18 cellular contexts compared by ENCODE assay signal in genomic region chr2:112661656-112662305, GRCh38. TPM values are rescaled to one million over a fixed set of nuclear protein-coding genes. Genes with fewer than 3 reads are reported as not detected.
DNase-seq lines count a peak whose midpoint lies in the region; ATAC-seq, FAIRE-seq and TF ChIP-seq lines count a peak whose summit lies in the region.
"Had no signal": no experiment of that assay in that cellular context is flagged by ENCODE, and none has a peak within 500 bp of the region (broad histone marks: within the 10 kb centered on the region; RNA-seq: fewer than 3 reads in every experiment).

No MANE protein-coding gene starts in this region.

- DNase-seq in DMS79 treated with DMSO at 0.1 percent for 48 hours (lab: John Stamatoyannopoulos, UW) (peak; percentile 93), NCI-H146 (lab: John Stamatoyannopoulos, UW) (peak; percentile 36), breast epithelium (ENCODE audit: low spot score in 2 of 2) (no peak), HepG2 (ENCODE audit: low spot score) (no peak), Kasumi-1 (lab: John Stamatoyannopoulos, UW) (no peak), NOMO-1 (lab: John Stamatoyannopoulos, UW; ENCODE audit: unreplicated experiment in 2 of 2) (no peak)
- DNase-seq in stimulated activated naive CD8-positive, alpha-beta T cell treated with anti-CD3 and anti-CD28 coated beads, Interleukin-15, Interleukin-2, amounts not matched to agents 100 U/mL and 50 U/mL, for 24 hours, result no peak
- DNase-seq: activated CD4-positive, alpha-beta T cell treated with anti-CD3 and anti-CD28 coated beads for 1 hour; cerebellar nuclear complex; islet precursor cell; Karpas-422; NCI-H187; NCI-H82; sigmoid colon; stimulated activated CD4-positive, alpha-beta T cell treated with anti-CD3 and anti-CD28 coated beads, Interleukin-4, amount 100 ng/mL, for 24 hours had no signal

- H3K36me3 ChIP-seq in breast epithelium (peaks cover 4% of the 10 kb centered on the region), HepG2 (replicated peaks in 1 of 2; ENCODE audit: control insufficient read depth in 1 of 2, insufficient read depth in 2 of 2, low read length in 2 of 2) (peaks cover 24 to 69% of the 10 kb centered on the region in 2 experiments)

- no peak overlapping the region for H2AFZ ChIP-seq in HepG2 (ENCODE audit: low read length)

- H3K27ac ChIP-seq in breast epithelium (peak overlapping the region; percentile 9 to 74), HepG2 (ENCODE audit: extremely low read length, insufficient read depth, low read length) (no peak overlapping the region)
- H3K27ac ChIP-seq: sigmoid colon had no signal

- no peak overlapping the region for H3K4me2 ChIP-seq in HepG2 (ENCODE audit: low read depth, low read length)

- 98% methylated on average over 8 of the region's 8 CpGs for WGBS in HepG2 (ENCODE audit: low lambda C conversion rate)

- BruUV-seq in HepG2 (replicated peaks; lab: Mats Ljungman, UMichigan), result no TSS peak

- no peak for TF ChIP-seq EP300 in HepG2 (IDR thresholded peaks at IDR 0.05; ENCODE audit: low read depth in 2 of 2, low read length in 2 of 2)
- TF ChIP-seq EP300 in HepG2 (CRISPR knock-in tag; IDR thresholded peaks at IDR 0.05; ENCODE audit: borderline replicate concordance), result no peak

- intact Hi-C loops in breast epithelium (cut with DNase I; ENCODE audit: low total_unique reads) (no loop called here), HepG2 (cut with micrococcal nuclease; ENCODE audit: unreplicated experiment) (no loop called here)

- CTCF ChIA-PET in HepG2 (lab: Yijun Ruan, JAX; ENCODE audit: low intra/inter-chr PET ratio, low total read pairs), result no interaction called here

- in situ Hi-C loops in HepG2 (cut with HindIII; ENCODE audit: extremely low pct_ligation_motif_present, low pct_unique_long_range_greater_than_20kb), result no loop called here

- no peak overlapping the region for H3K4me3 ChIP-seq in breast epithelium
- H3K4me3 ChIP-seq in HepG2 (replicated peaks in 1 of 3; ENCODE audit: insufficient read depth in 1 of 3, low read depth in 2 of 3, low read length in 3 of 3), result no peak overlapping the region
- H3K4me3 ChIP-seq: sigmoid colon had no signal

- TF ChIP-seq RAD21 in HepG2 (CRISPR knock-in tag; IDR thresholded peaks at IDR 0.05), result no peak

- FAIRE-seq in HepG2 (lab: Jason Lieb, UNC), result no peak

- POLR2A ChIA-PET in HepG2 (lab: Yijun Ruan, JAX), result no interaction called here

- H3K9ac ChIP-seq in HepG2 (ENCODE audit: insufficient read depth, low read depth, low read length), result no peak overlapping the region

- H4K20me1 ChIP-seq in HepG2 (ENCODE audit: insufficient read depth, low read length), result no peaks in the 10 kb centered on the region

- TF ChIP-seq CTCF in breast epithelium (IDR thresholded peaks at IDR 0.05) (no peak), HepG2 (CRISPR knock-in tag; IDR thresholded peaks at IDR 0.05) (no peak)

- H3K4me1 ChIP-seq in breast epithelium (no peaks in the 10 kb centered on the region), HepG2 (ENCODE audit: insufficient read depth, low read length) (peaks cover 22% of the 10 kb centered on the region)
- H3K4me1 ChIP-seq: sigmoid colon had no signal

- peaks cover 2% of the 10 kb centered on the region for H3K79me2 ChIP-seq in HepG2 (ENCODE audit: insufficient read depth, low read length)

- ATAC-seq in HepG2, result no peak
- ATAC-seq in stimulated activated naive CD8-positive, alpha-beta T cell treated with anti-CD3 and anti-CD28 coated beads, Interleukin-15, Interleukin-2, amounts not matched to agents 100 U/mL and 50 U/mL, for 24 hours, result no peak
- ATAC-seq in HG02588 (IDR thresholded peaks at IDR 0.05; ENCODE audit: unreplicated experiment), result no peak

- no peaks in the 10 kb centered on the region for H3K27me3 ChIP-seq in breast epithelium
- H3K27me3 ChIP-seq in HepG2 (ENCODE audit: control insufficient read depth in 1 of 2, insufficient read depth in 2 of 2, low read length in 2 of 2), result no peaks in the 10 kb centered on the region
- H3K27me3 ChIP-seq: sigmoid colon had no signal

- H3K9me3 ChIP-seq in breast epithelium (no peaks in the 10 kb centered on the region), HepG2 (ENCODE audit: low read length) (no peaks in the 10 kb centered on the region)
- H3K9me3 ChIP-seq: sigmoid colon had no signal

- no peak for TF ChIP-seq POLR2A in breast epithelium (IDR thresholded peaks at IDR 0.05)
- TF ChIP-seq POLR2A in HepG2 (IDR thresholded peaks at IDR 0.05; ENCODE audit: insufficient read depth in 1 of 2, low read depth in 2 of 2, low read length in 2 of 2), result no peak

TF ChIP-seq in HepG2, 621 proteins besides CTCF, POLR2A, EP300 and RAD21 (continues in another document):
- no peak for TF ChIP-seq RFX1 (IDR thresholded peaks at IDR 0.05)

RNA-seq across cellular contexts. Expression of gene SLC20A1, which starts 16.0 kb away (rescaled TPM):
- total RNA-seq in breast epithelium (10 to 100 TPM; 26.1 to 46.8 (median 42.6) TPM), HepG2 (2016; rRNA removed; fragmentation: Illumina TruSeq; extraction: Trizol) (60.1 and 85.9 TPM in 2 replicates)
- 12.7 and 13.6 TPM in 2 replicates for total RNA-seq in HepG2 (2016; cell fraction: cytosol; rRNA removed; fragmentation: Illumina TruSeq; extraction: Trizol; ENCODE audit: low read depth)
- 58.0 and 89.3 TPM in 2 replicates for total RNA-seq in HepG2 (2016; cell fraction: insoluble cytoplasmic fraction; rRNA removed; fragmentation: Illumina TruSeq; extraction: Trizol)
- 41.9 and 44.0 TPM in 2 replicates for total RNA-seq in HepG2 (2016; cell fraction: membrane; rRNA removed; fragmentation: Illumina TruSeq; extraction: Trizol)
- total RNA-seq in HepG2 (2016; cell fraction: nucleus; rRNA removed; fragmentation: Illumina TruSeq; extraction: Trizol), result 130 and 144 TPM in 2 replicates
- 54.0 and 70.6 TPM in 2 replicates for polyA plus RNA-seq in HepG2 (2011; rRNA removed)
- polyA plus RNA-seq in HepG2 (2011; cell fraction: cytosol; rRNA removed), result 47.5 and 83.7 TPM in 2 replicates
- 80.6 and 124 TPM in 2 replicates for polyA plus RNA-seq in HepG2 (2011; cell fraction: nucleus; rRNA removed)
- 121 and 142 TPM in 2 replicates for polyA plus RNA-seq in HepG2 (2012)
- polyA plus RNA-seq in HepG2 (2016; cell fraction: cytosol; fragmentation: Illumina TruSeq; extraction: Trizol; ENCODE audit: low read depth), result 7.3 and 8.2 TPM in 2 replicates
- polyA plus RNA-seq in HepG2 (2016; cell fraction: insoluble cytoplasmic fraction; fragmentation: Illumina TruSeq; extraction: Trizol; ENCODE audit: low read depth), result 42.8 and 44.4 TPM in 2 replicates
- polyA plus RNA-seq in HepG2 (2016; cell fraction: membrane; fragmentation: Illumina TruSeq; extraction: Trizol; ENCODE audit: low read depth), result 21.0 and 21.5 TPM in 2 replicates
- polyA plus RNA-seq in HepG2 (2016; cell fraction: nucleus; fragmentation: Illumina TruSeq; extraction: Trizol; ENCODE audit: insufficient read depth, low read depth), result 155 and 157 TPM in 2 replicates
- 36.0 and 75.9 TPM in 2 replicates for polyA minus RNA-seq in HepG2 (2011; rRNA and poly(A)+ RNA removed; ENCODE audit: low replicate concordance)
- polyA minus RNA-seq in HepG2 (2011; cell fraction: cytosol; rRNA and poly(A)+ RNA removed), result 63.7 and 90.7 TPM in 2 replicates
- 154 and 209 TPM in 2 replicates for polyA minus RNA-seq in HepG2 (2011; cell fraction: nucleus; rRNA and poly(A)+ RNA removed)

RNA-seq across cellular contexts. Expression of gene NT5DC4, which starts 59.0 kb away (rescaled TPM):
- not detected for total RNA-seq in breast epithelium
- 2.4 and 4.2 TPM in 2 replicates for total RNA-seq in HepG2 (2016; rRNA removed; fragmentation: Illumina TruSeq; extraction: Trizol)
- total RNA-seq in HepG2 (2016; cell fraction: cytosol; rRNA removed; fragmentation: Illumina TruSeq; extraction: Trizol; ENCODE audit: low read depth), result 0.30 and 0.35 TPM in 2 replicates
- 0.24 and 3.4 TPM in 2 replicates for total RNA-seq in HepG2 (2016; cell fraction: insoluble cytoplasmic fraction; rRNA removed; fragmentation: Illumina TruSeq; extraction: Trizol)
- total RNA-seq in HepG2 (2016; cell fraction: membrane; rRNA removed; fragmentation: Illumina TruSeq; extraction: Trizol), result 2.8 and 6.4 TPM in 2 replicates
- 2.9 and 7.5 TPM in 2 replicates for total RNA-seq in HepG2 (2016; cell fraction: nucleus; rRNA removed; fragmentation: Illumina TruSeq; extraction: Trizol)
- 0.04 and 0.07 TPM in 2 replicates for polyA plus RNA-seq in HepG2 (2011; rRNA removed)
- polyA plus RNA-seq in HepG2 (2011; cell fraction: cytosol; rRNA removed), result not detected in 2 replicates
- polyA plus RNA-seq in HepG2 (2011; cell fraction: nucleus; rRNA removed), result 0.14 TPM in 2 replicates
- 0.30 TPM in 1 of 2 replicates, not detected in the other for polyA plus RNA-seq in HepG2 (2012)
- polyA plus RNA-seq in HepG2 (2016; cell fraction: cytosol; fragmentation: Illumina TruSeq; extraction: Trizol; ENCODE audit: low read depth), result 0.94 and 5.4 TPM in 2 replicates
- 0.35 and 2.3 TPM in 2 replicates for polyA plus RNA-seq in HepG2 (2016; cell fraction: insoluble cytoplasmic fraction; fragmentation: Illumina TruSeq; extraction: Trizol; ENCODE audit: low read depth)
- polyA plus RNA-seq in HepG2 (2016; cell fraction: membrane; fragmentation: Illumina TruSeq; extraction: Trizol; ENCODE audit: low read depth), result 0.14 and 0.24 TPM in 2 replicates
- polyA plus RNA-seq in HepG2 (2016; cell fraction: nucleus; fragmentation: Illumina TruSeq; extraction: Trizol; ENCODE audit: insufficient read depth, low read depth), result 0.69 and 1.0 TPM in 2 replicates
- polyA minus RNA-seq in HepG2 (2011; rRNA and poly(A)+ RNA removed; ENCODE audit: low replicate concordance), result not detected in 2 replicates
- polyA minus RNA-seq in HepG2 (2011; cell fraction: cytosol; rRNA and poly(A)+ RNA removed), result not detected in 2 replicates
- polyA minus RNA-seq in HepG2 (2011; cell fraction: nucleus; rRNA and poly(A)+ RNA removed), result 1.7 TPM in 1 of 2 replicates, not detected in the other
- total RNA-seq: mesothelial cell of epicardium, sigmoid colon had no signal
- polyA plus RNA-seq: CD14-positive monocyte had no signal

Comparison
In these comparisons a context has a peak if more than half of its experiments do, and no peak if none do; other contexts are left out.
1. DNase-seq: peak in DMS79 treated with DMSO at 0.1 percent for 48 hours (single experiment) and NCI-H146 (single experiment); none in breast epithelium (0 of 2), HepG2 (single experiment), stimulated activated naive CD8-positive, alpha-beta T cell treated with anti-CD3 and anti-CD28 coated beads, Interleukin-15, Interleukin-2, amounts not matched to agents 100 U/mL and 50 U/mL, for 24 hours (single experiment), Kasumi-1 (0 of 2) and NOMO-1 (0 of 2).